1 cellular context compared by ENCODE assay signal in genomic region chr9:121218357-121219027, GRCh38.
A peak's percentile ranks its signal among the peaks of the same experiment; 100 is the strongest.
TF ChIP-seq lines count a peak whose summit lies in the region.

No MANE protein-coding gene starts in this region.

TF ChIP-seq in K562, 482 proteins besides CTCF, POLR2A, EP300 and RAD21 (continued from another document and continues in another):
- no peak for TF ChIP-seq AFF4 (CRISPR knock-in tag; IDR thresholded peaks at IDR 0.05)
- no peak for TF ChIP-seq RFX5 (IDR thresholded peaks at IDR 0.05; ENCODE audit: low read depth, low read length)
- no peak for TF ChIP-seq SRSF9 (IDR thresholded peaks at IDR 0.05; ENCODE audit: borderline replicate concordance, low read depth, low read length)
- peak; percentile 70; the same call in 1 of the 2 replicates for TF ChIP-seq TCFL5 (CRISPR knock-in tag; conservative IDR thresholded peaks at IDR 0.05)
- TF ChIP-seq, protein P1, sequence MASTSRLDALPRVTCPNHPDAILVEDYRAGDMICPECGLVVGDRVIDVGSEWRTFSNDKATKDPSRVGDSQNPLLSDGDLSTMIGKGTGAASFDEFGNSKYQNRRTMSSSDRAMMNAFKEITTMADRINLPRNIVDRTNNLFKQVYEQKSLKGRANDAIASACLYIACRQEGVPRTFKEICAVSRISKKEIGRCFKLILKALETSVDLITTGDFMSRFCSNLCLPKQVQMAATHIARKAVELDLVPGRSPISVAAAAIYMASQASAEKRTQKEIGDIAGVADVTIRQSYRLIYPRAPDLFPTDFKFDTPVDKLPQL (IDR thresholded peaks at IDR 0.05; ENCODE audit: extremely low read depth, insufficient read length): no peak
- TF ChIP-seq MTA2 (IDR thresholded peaks at IDR 0.05; ENCODE audit: low read depth): no peak
- TF ChIP-seq, protein P2, sequence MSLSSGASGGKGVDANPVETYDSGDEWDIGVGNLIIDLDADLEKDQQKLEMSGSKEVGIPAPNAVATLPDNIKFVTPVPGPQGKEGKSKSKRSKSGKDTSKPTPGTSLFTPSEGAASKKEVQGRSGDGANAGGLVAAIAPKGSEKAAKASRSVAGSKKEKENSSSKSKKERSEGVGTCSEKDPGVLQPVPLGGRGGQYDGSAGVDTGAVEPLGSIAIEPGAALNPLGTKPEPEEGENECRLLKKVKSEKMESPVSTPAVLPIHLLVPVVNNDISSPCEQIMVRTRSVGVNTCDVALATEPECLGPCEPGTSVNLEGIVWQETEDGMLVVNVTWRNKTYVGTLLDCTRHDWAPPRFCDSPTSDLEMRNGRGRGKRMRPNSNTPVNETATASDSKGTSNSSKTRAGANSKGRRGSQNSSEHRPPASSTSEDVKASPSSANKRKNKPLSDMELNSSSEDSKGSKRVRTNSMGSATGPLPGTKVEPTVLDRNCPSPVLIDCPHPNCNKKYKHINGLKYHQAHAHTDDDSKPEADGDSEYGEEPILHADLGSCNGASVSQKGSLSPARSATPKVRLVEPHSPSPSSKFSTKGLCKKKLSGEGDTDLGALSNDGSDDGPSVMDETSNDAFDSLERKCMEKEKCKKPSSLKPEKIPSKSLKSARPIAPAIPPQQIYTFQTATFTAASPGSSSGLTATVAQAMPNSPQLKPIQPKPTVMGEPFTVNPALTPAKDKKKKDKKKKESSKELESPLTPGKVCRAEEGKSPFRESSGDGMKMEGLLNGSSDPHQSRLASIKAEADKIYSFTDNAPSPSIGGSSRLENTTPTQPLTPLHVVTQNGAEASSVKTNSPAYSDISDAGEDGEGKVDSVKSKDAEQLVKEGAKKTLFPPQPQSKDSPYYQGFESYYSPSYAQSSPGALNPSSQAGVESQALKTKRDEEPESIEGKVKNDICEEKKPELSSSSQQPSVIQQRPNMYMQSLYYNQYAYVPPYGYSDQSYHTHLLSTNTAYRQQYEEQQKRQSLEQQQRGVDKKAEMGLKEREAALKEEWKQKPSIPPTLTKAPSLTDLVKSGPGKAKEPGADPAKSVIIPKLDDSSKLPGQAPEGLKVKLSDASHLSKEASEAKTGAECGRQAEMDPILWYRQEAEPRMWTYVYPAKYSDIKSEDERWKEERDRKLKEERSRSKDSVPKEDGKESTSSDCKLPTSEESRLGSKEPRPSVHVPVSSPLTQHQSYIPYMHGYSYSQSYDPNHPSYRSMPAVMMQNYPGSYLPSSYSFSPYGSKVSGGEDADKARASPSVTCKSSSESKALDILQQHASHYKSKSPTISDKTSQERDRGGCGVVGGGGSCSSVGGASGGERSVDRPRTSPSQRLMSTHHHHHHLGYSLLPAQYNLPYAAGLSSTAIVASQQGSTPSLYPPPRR (CRISPR knock-in tag; IDR thresholded peaks at IDR 0.05; ENCODE audit: borderline replicate concordance): no peak
- no peak for TF ChIP-seq NRF1 (conservative IDR thresholded peaks at IDR 0.05 in 1 of 2, IDR thresholded peaks at IDR 0.05 in 1 of 2)
- no peak for TF ChIP-seq ZNF282 (CRISPR knock-in tag; IDR thresholded peaks at IDR 0.05)
- TF ChIP-seq XRCC4 (IDR thresholded peaks at IDR 0.05; ENCODE audit: extremely low read depth, insufficient read depth, insufficient read length): no peak
- TF ChIP-seq ZNF354B (CRISPR knock-in tag; IDR thresholded peaks at IDR 0.05): 0 out of 2 replicates have a peak, but pooled peaks have one; percentile 27
- no peak for TF ChIP-seq PURB (CRISPR knock-in tag; IDR thresholded peaks at IDR 0.05; ENCODE audit: low read depth)
- no peak for TF ChIP-seq SRF (CRISPR knock-in tag; IDR thresholded peaks at IDR 0.05)
- no peak for TF ChIP-seq TGIF2 (CRISPR knock-in tag; IDR thresholded peaks at IDR 0.05)
- TF ChIP-seq VEZF1 (CRISPR knock-in tag; IDR thresholded peaks at IDR 0.05): no peak
- peak; percentile 91 for TF ChIP-seq ZNF766 (CRISPR knock-in tag; conservative IDR thresholded peaks at IDR 0.05)
- TF ChIP-seq POLR2H (tag; IDR thresholded peaks at IDR 0.05; ENCODE audit: low read depth): no peak
- TF ChIP-seq CEBPB (tag; IDR thresholded peaks at IDR 0.05): no peak
- TF ChIP-seq, protein P3, sequence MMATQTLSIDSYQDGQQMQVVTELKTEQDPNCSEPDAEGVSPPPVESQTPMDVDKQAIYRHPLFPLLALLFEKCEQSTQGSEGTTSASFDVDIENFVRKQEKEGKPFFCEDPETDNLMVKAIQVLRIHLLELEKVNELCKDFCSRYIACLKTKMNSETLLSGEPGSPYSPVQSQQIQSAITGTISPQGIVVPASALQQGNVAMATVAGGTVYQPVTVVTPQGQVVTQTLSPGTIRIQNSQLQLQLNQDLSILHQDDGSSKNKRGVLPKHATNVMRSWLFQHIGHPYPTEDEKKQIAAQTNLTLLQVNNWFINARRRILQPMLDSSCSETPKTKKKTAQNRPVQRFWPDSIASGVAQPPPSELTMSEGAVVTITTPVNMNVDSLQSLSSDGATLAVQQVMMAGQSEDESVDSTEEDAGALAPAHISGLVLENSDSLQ (IDR thresholded peaks at IDR 0.05): no peak
- TF ChIP-seq DEAF1 (CRISPR knock-in tag; IDR thresholded peaks at IDR 0.05): no peak
- TF ChIP-seq DIDO1 (tag; IDR thresholded peaks at IDR 0.05; ENCODE audit: low read depth): peak; percentile 82
- TF ChIP-seq CBX1 (IDR thresholded peaks at IDR 0.05; ENCODE audit: low read depth): no peak
- TF ChIP-seq ZKSCAN8 (CRISPR knock-in tag; IDR thresholded peaks at IDR 0.05): peak; percentile 84
- peak; percentile 79; the same call in 1 of the 2 replicates for TF ChIP-seq ZFPM2 (CRISPR knock-in tag; IDR thresholded peaks at IDR 0.05)
- no peak for TF ChIP-seq CSDE1 (IDR thresholded peaks at IDR 0.05)
- TF ChIP-seq ZNF644 (tag; IDR thresholded peaks at IDR 0.05; ENCODE audit: low read depth): peak; percentile 93; the same call in 1 of the 2 replicates
- peak in 1 of 2 experiments; percentile 53; a peak in 1 of 4 replicates for TF ChIP-seq MLLT1 (IDR thresholded peaks at IDR 0.05)
- TF ChIP-seq SRSF1 (IDR thresholded peaks at IDR 0.05; ENCODE audit: low read depth, low read length): no peak
- TF ChIP-seq EWSR1 (IDR thresholded peaks at IDR 0.05; ENCODE audit: borderline replicate concordance, low read depth, partially characterized antibody): no peak
- no peak for TF ChIP-seq LEF1 (IDR thresholded peaks at IDR 0.05)
- TF ChIP-seq TEAD1 (CRISPR knock-in tag; IDR thresholded peaks at IDR 0.05): peak in 1 of 2 experiments; percentile 76; a peak in 2 of 4 replicates
- TF ChIP-seq, protein P4, sequence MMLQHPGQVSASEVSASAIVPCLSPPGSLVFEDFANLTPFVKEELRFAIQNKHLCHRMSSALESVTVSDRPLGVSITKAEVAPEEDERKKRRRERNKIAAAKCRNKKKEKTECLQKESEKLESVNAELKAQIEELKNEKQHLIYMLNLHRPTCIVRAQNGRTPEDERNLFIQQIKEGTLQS (IDR thresholded peaks at IDR 0.05): no peak; the same call in none of the 2 replicates
- TF ChIP-seq, protein P4 (CRISPR knock-in tag; conservative IDR thresholded peaks at IDR 0.05): 0 out of 2 replicates have a peak, but pooled peaks have one; percentile 42
- no peak for TF ChIP-seq TBL1XR1 (IDR thresholded peaks at IDR 0.05; ENCODE audit: low read length in 2 of 2)
- TF ChIP-seq GABPA (tag; conservative IDR thresholded peaks at IDR 0.05; ENCODE audit: low read depth): no peak
- no peak for TF ChIP-seq ZNF174 (CRISPR knock-in tag; IDR thresholded peaks at IDR 0.05)
- no peak for TF ChIP-seq PTBP1 (IDR thresholded peaks at IDR 0.05; ENCODE audit: low read depth, low read length)
- peak; percentile 51; the same call in 1 of the 2 replicates for TF ChIP-seq SMARCE1 (IDR thresholded peaks at IDR 0.05)
- TF ChIP-seq ZC3H8 (IDR thresholded peaks at IDR 0.05): no peak
- no peak for TF ChIP-seq LARP7 (IDR thresholded peaks at IDR 0.05)
- TF ChIP-seq, protein P5, sequence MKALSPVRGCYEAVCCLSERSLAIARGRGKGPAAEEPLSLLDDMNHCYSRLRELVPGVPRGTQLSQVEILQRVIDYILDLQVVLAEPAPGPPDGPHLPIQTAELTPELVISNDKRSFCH (CRISPR knock-in tag; IDR thresholded peaks at IDR 0.05): 0 out of 2 replicates have a peak, but pooled peaks have one; percentile 37
- TF ChIP-seq, protein P5 (tag; IDR thresholded peaks at IDR 0.05): peak; percentile 82
- TF ChIP-seq MYBL2 (IDR thresholded peaks at IDR 0.05; ENCODE audit: low read depth): no peak
- TF ChIP-seq MYBL2 (CRISPR knock-in tag; IDR thresholded peaks at IDR 0.05; ENCODE audit: borderline replicate concordance): no peak
- TF ChIP-seq SFPQ (IDR thresholded peaks at IDR 0.05; ENCODE audit: low read depth, low read length): no peak
- TF ChIP-seq ERF (CRISPR knock-in tag; IDR thresholded peaks at IDR 0.05): peak; percentile 77; the same call in 1 of the 2 replicates
- TF ChIP-seq TRIM24 (IDR thresholded peaks at IDR 0.05): no peak
